In genomic region chrX:53930513-53931380, GRCh38 we compare ENCODE assay signal across 16 cellular contexts.
A peak's percentile ranks its signal among the peaks of the same experiment; 100 is the strongest.
DNase-seq lines count a peak whose midpoint lies in the region; ATAC-seq and TF ChIP-seq lines count a peak whose summit lies in the region.
"Had no signal": no experiment of that assay in that cellular context is flagged by ENCODE, and none has a peak within 500 bp of the region (broad histone marks: within the 10 kb centered on the region; RNA-seq: fewer than 3 reads in every experiment).

No MANE protein-coding gene starts in this region.

- no peaks in the 10 kb centered on the region for H3K9me3 Mint-ChIP-seq in activated T-helper 17 cell treated with anti-CD3 and anti-CD28 coated beads, Interleukin-2, amount 50 U/mL, for 72 hours

- WGBS in GM23248 (ENCODE audit: low coverage in 1 of 2, low lambda C conversion rate in 2 of 2, missing lambda C conversion rate in 2 of 2), 2 experiments: 83 to 90% methylated on average over 5 of the region's 5 CpGs
- WGBS in upper lobe of left lung, 2 donors: 57 to 87% methylated on average over 5 of the region's 5 CpGs

- in situ Hi-C loops in GM23248 (cut with MboI): no loop called here

- peak; percentile 89 for ATAC-seq in activated T-helper 17 cell treated with anti-CD3 and anti-CD28 coated beads, Interleukin-2, amount 50 U/mL, for 72 hours (replicated peaks)
- ATAC-seq in HG02623 (IDR thresholded peaks at IDR 0.05; ENCODE audit: unreplicated experiment) (no peak), upper lobe of left lung (ENCODE audit: low FRiP score in 2 of 2) (no peak), GM21786 (IDR thresholded peaks at IDR 0.05; ENCODE audit: unreplicated experiment) (no peak)

- H3K4me3 Mint-ChIP-seq in activated T-helper 17 cell treated with anti-CD3 and anti-CD28 coated beads, Interleukin-2, amount 50 U/mL, for 72 hours: peak overlapping the region; percentile 14

- no peaks in the 10 kb centered on the region for H3K27me3 ChIP-seq in ACC112 (ENCODE audit: insufficient read depth, low read length)
- H3K27me3 ChIP-seq in GM23248 (replicated peaks; ENCODE audit: insufficient read depth): no peaks in the 10 kb centered on the region
- H3K27me3 ChIP-seq in upper lobe of left lung: no peaks in the 10 kb centered on the region
- H3K27me3 ChIP-seq: pancreas had no signal

- H3K9ac ChIP-seq in GM23248: no peak overlapping the region
- H3K9ac ChIP-seq: BLaER1 treated with 17β-estradiol and CSF1 and Interleukin-3, amounts not matched to agents 10 nM and 100 nM had no signal

- no peak for TF ChIP-seq EP300 in upper lobe of left lung (IDR thresholded peaks at IDR 0.05)

- no peaks in the 10 kb centered on the region for H3K27me3 Mint-ChIP-seq in activated T-helper 17 cell treated with anti-CD3 and anti-CD28 coated beads, Interleukin-2, amount 50 U/mL, for 72 hours

- TF ChIP-seq CTCF in upper lobe of left lung (IDR thresholded peaks at IDR 0.05): no peak

- H3K9me3 ChIP-seq in GM23248 (ENCODE audit: low read depth) (no peaks in the 10 kb centered on the region), upper lobe of left lung (no peaks in the 10 kb centered on the region)
- H3K9me3 ChIP-seq: BLaER1 treated with 17β-estradiol and CSF1 and Interleukin-3, amounts not matched to agents 10 nM and 100 nM; pancreas had no signal

- no peaks in the 10 kb centered on the region for H3K9me2 ChIP-seq in GM23248 (ENCODE audit: insufficient read depth)

- no peak overlapping the region for H3K4me2 ChIP-seq in GM23248 (ENCODE audit: unreplicated experiment)
- H3K4me2 ChIP-seq: BLaER1 treated with 17β-estradiol and CSF1 and Interleukin-3, amounts not matched to agents 10 nM and 100 nM had no signal

- no peak overlapping the region for H2AFZ ChIP-seq in ACC112 (ENCODE audit: low read length, unreplicated experiment)
- H2AFZ ChIP-seq in GM23248: no peak overlapping the region

- H3K79me2 ChIP-seq in ACC112 (ENCODE audit: control insufficient read depth, insufficient read depth, low read length, unreplicated experiment) (no peaks in the 10 kb centered on the region), GM23248 (ENCODE audit: insufficient read depth) (no peaks in the 10 kb centered on the region)

- no peaks in the 10 kb centered on the region for H3K4me1 ChIP-seq in ACC112 (ENCODE audit: control insufficient read depth, insufficient read depth, low read length, unreplicated experiment)
- no peaks in the 10 kb centered on the region for H3K4me1 ChIP-seq in GM23248 (ENCODE audit: insufficient read depth)
- no peaks in the 10 kb centered on the region for H3K4me1 ChIP-seq in upper lobe of left lung
- H3K4me1 ChIP-seq: pancreas had no signal

- no peak for TF ChIP-seq POLR2A in upper lobe of left lung (IDR thresholded peaks at IDR 0.05)

- H3K27ac ChIP-seq in ACC112 (ENCODE audit: low read depth, low read length) (peak overlapping the region; percentile 67), GM23248 (no peak overlapping the region), upper lobe of left lung (no peak overlapping the region)
- H3K27ac ChIP-seq: BLaER1 treated with 17β-estradiol and CSF1 and Interleukin-3, amounts not matched to agents 10 nM and 100 nM; pancreas; RWPE1 had no signal

- H3K4me1 Mint-ChIP-seq in activated T-helper 17 cell treated with anti-CD3 and anti-CD28 coated beads, Interleukin-2, amount 50 U/mL, for 72 hours: peaks cover 6% of the 10 kb centered on the region

- H3K36me3 ChIP-seq in ACC112 (ENCODE audit: insufficient read depth, low read length) (no peaks in the 10 kb centered on the region), GM23248 (ENCODE audit: low read depth) (no peaks in the 10 kb centered on the region), upper lobe of left lung (no peaks in the 10 kb centered on the region)
- H3K36me3 ChIP-seq: pancreas had no signal

- peak; percentile 16 for DNase-seq in GM23248
- peak; percentile 47 for DNase-seq in glomerular visceral epithelial cell (ENCODE audit: extremely low spot score)
- no peak for DNase-seq in GOT3 (lab: John Stamatoyannopoulos, UW)
- no peak for DNase-seq in upper lobe of left lung
- DNase-seq: anterior cingulate cortex; midbrain; NCI-H1092 treated with DMSO at 0.1 percent for 48 hours; NCI-H510A; pancreas; stimulated activated naive CD4-positive, alpha-beta T cell had no signal

- H4K20me1 ChIP-seq in GM23248 (ENCODE audit: insufficient read depth): no peaks in the 10 kb centered on the region
- H4K20me1 ChIP-seq: BLaER1 treated with 17β-estradiol and CSF1 and Interleukin-3, amounts not matched to agents 10 nM and 100 nM had no signal

- no peaks in the 10 kb centered on the region for H3K36me3 Mint-ChIP-seq in activated T-helper 17 cell treated with anti-CD3 and anti-CD28 coated beads, Interleukin-2, amount 50 U/mL, for 72 hours (ENCODE audit: low read depth)

- peak overlapping the region; percentile 67 for H3K27ac Mint-ChIP-seq in activated T-helper 17 cell treated with anti-CD3 and anti-CD28 coated beads, Interleukin-2, amount 50 U/mL, for 72 hours

- H3K4me3 ChIP-seq in ACC112 (ENCODE audit: low read depth, low read length) (no peak overlapping the region), GM23248 (no peak overlapping the region), upper lobe of left lung (no peak overlapping the region)
- H3K4me3 ChIP-seq: BLaER1 treated with 17β-estradiol and CSF1 and Interleukin-3, amounts not matched to agents 10 nM and 100 nM; pancreas had no signal

- no peaks in the 10 kb centered on the region for H3F3A ChIP-seq in GM23248 (ENCODE audit: insufficient read depth)

Comparison
In these comparisons a context has a peak if more than half of its experiments do, and no peak if none do; other contexts are left out.
1. DNase-seq: peak in GM23248 (single experiment) and glomerular visceral epithelial cell (single experiment); none in GOT3 (single experiment) and upper lobe of left lung (0 of 2).